Comparison of ENCODE assay signal across 11 cellular contexts in the genomic region with DNA sequence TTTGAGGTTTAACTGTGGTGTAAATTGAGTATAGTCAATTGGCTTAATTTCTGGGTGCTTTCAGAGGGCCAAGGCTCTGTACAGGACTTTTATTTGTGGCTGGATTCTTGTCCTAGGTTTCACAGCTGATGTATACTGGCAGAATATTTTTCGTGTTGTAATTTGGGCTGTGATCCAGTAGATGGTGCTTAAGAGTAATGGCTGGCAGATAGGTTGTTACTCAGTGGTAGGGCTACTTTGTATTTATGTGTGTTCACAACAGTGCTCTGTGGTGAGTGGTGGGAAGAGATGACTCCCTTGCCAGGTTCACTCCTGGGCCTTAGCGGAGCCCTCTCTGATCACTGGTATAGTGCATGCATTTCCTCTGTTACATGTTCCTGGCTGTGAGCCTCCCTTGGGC. TPM values are rescaled to one million over a fixed set of nuclear protein-coding genes. Genes with fewer than 3 reads are reported as not detected.
DNase-seq lines count a peak whose midpoint lies in the region; FAIRE-seq and TF ChIP-seq lines count a peak whose summit lies in the region.
"Had no signal": no experiment of that assay in that cellular context is flagged by ENCODE, and none has a peak within 500 bp of the region (broad histone marks: within the 10 kb centered on the region; RNA-seq: fewer than 3 reads in every experiment).

No MANE protein-coding gene starts in this region.

- H3K27me3 ChIP-seq in keratinocyte (ENCODE audit: control insufficient read depth, extremely low read depth, insufficient read depth, low read length) = peaks cover 4% of the 10 kb centered on the region

- DNase-seq in HT1080 (ENCODE audit: low read depth) = peak; percentile 11
- DNase-seq in RPMI8226 = peak; percentile 35
- DNase-seq in keratinocyte (ENCODE audit: low read depth, low spot score) = no peak
- no peak for DNase-seq in activated gamma-delta T cell treated with Interleukin-2 at 50 U/mL for 16 hours
- DNase-seq in SKM-1 treated with dmso at 0.1 percent for 144 hours (lab: John Stamatoyannopoulos, UW; ENCODE audit: unreplicated experiment) = no peak
- no peak for DNase-seq in stimulated activated naive CD4-positive, alpha-beta T cell treated with Interleukin-2 at 50 U/mL for 16 hours (lab: John Stamatoyannopoulos, UW)
- DNase-seq: naive B cell, NCI-H1694 had no signal

- no peak overlapping the region for H3K4me3 ChIP-seq in keratinocyte (ENCODE audit: control insufficient read depth in 2 of 3, extremely low read depth in 1 of 3, insufficient read depth in 2 of 3, low read depth in 1 of 3, low read length in 3 of 3)

- no peak overlapping the region for H3K4me2 ChIP-seq in keratinocyte (ENCODE audit: control insufficient read depth, extremely low read depth, insufficient read depth, low read depth, low read length)

- no peaks in the 10 kb centered on the region for H3K4me1 ChIP-seq in keratinocyte (ENCODE audit: control insufficient read depth, extremely low read depth, insufficient read depth, low read length)

- H2AFZ ChIP-seq in keratinocyte (ENCODE audit: control insufficient read depth, low read length) = no peak overlapping the region

- no peaks in the 10 kb centered on the region for H3K9me3 ChIP-seq in keratinocyte (ENCODE audit: control insufficient read depth, low read depth, low read length)

- H3K79me2 ChIP-seq in keratinocyte (ENCODE audit: control insufficient read depth, insufficient read depth, low read length) = no peaks in the 10 kb centered on the region

- H3K9me1 ChIP-seq in keratinocyte (ENCODE audit: control insufficient read depth, extremely low read depth, insufficient read depth, low read length) = no peaks in the 10 kb centered on the region

- H3K9ac ChIP-seq in keratinocyte (ENCODE audit: control insufficient read depth, extremely low read depth, insufficient read depth, low read length) = no peak overlapping the region

- H4K20me1 ChIP-seq in keratinocyte (ENCODE audit: control insufficient read depth, extremely low read depth, insufficient read depth, low read length) = no peaks in the 10 kb centered on the region

- no peak overlapping the region for H3K27ac ChIP-seq in keratinocyte (ENCODE audit: control insufficient read depth, insufficient read depth, low read length)

- TF ChIP-seq CTCF in GM12872 (IDR thresholded peaks at IDR 0.05; ENCODE audit: insufficient read depth, low read depth, low read length) (peak; percentile 49; the same call in 2 of the 3 replicates), keratinocyte (optimal IDR thresholded peaks at IDR 0.05 in 1 of 3, IDR thresholded peaks at IDR 0.05 in 1 of 3, conservative IDR thresholded peaks at IDR 0.05 in 1 of 3; ENCODE audit: extremely low read depth in 1 of 3, insufficient read depth in 2 of 3, low read length in 3 of 3) (peak in 2 of 3 experiments; percentile 24 to 26)

- FAIRE-seq in keratinocyte (lab: Jason Lieb, UNC) = no peak
- FAIRE-seq: colon, islet of Langerhans had no signal

- H3K36me3 ChIP-seq in keratinocyte (ENCODE audit: control insufficient read depth in 2 of 2, extremely low read depth in 1 of 2, insufficient read depth in 2 of 2, low read length in 2 of 2) = no peaks in the 10 kb centered on the region

- dilution Hi-C loops in keratinocyte (cut with MboI; ENCODE audit: extremely low pct_ligation_motif_present, low sequenced_read_pairs) = no loop called here

RNA-seq across cellular contexts. Expression of a gene that starts 34.5 kb away (rescaled TPM):
- 17.0 and 22.4 TPM in 2 replicates for total RNA-seq in HT1080 (2014; rRNA removed; shearing (Covaris generic))
- 17.8 and 20.8 TPM in 2 replicates for polyA plus RNA-seq in HT1080 (2015; cell fraction: cytosol; rRNA removed)
- polyA plus RNA-seq in HT1080 (2015; cell fraction: nucleus; rRNA removed) = 15.3 and 15.7 TPM in 2 replicates
- polyA plus RNA-seq in keratinocyte = 68.4 to 312 TPM (median 134 TPM) in 3 replicates
- polyA plus RNA-seq in keratinocyte (2011; ENCODE audit: low read depth) = 26.6 TPM
- polyA plus RNA-seq in keratinocyte (2011; cell fraction: cytosol; rRNA removed) = 130 and 199 TPM in 2 replicates
- polyA plus RNA-seq in keratinocyte (2011; cell fraction: nucleus; rRNA removed) = 155 and 157 TPM in 2 replicates
- 31.9 and 172 TPM in 2 replicates for polyA plus RNA-seq in keratinocyte (2012; ENCODE audit: low replicate concordance)
- 76.1 to 167 TPM (median 130 TPM) in 3 replicates for polyA minus RNA-seq in keratinocyte
- polyA minus RNA-seq in keratinocyte (2011; cell fraction: cytosol; rRNA and poly(A)+ RNA removed) = 56.4 TPM
- polyA minus RNA-seq in keratinocyte (2011; cell fraction: nucleus; rRNA and poly(A)+ RNA removed) = 59.8 and 138 TPM in 2 replicates

Comparison
In these comparisons a context has a peak if more than half of its experiments do, and no peak if none do; other contexts are left out.
1. DNase-seq: peak in HT1080 (single experiment) and RPMI8226 (single experiment); none in keratinocyte (single experiment), activated gamma-delta T cell treated with Interleukin-2 at 50 U/mL for 16 hours (single experiment), SKM-1 treated with dmso at 0.1 percent for 144 hours (single experiment) and stimulated activated naive CD4-positive, alpha-beta T cell treated with Interleukin-2 at 50 U/mL for 16 hours (single experiment).